ENCODE assay signal across 34 cellular contexts in genomic region chr13:38620876-38621275, GRCh38.
"Had no signal": no experiment of that assay in that cellular context is flagged by ENCODE, and none has a peak within 500 bp of the region (broad histone marks: within the 10 kb centered on the region; RNA-seq: fewer than 3 reads in every experiment).

No MANE protein-coding gene starts in this region.

- H3K27ac ChIP-seq: KMS-11 had no signal

- H3K36me3 ChIP-seq: MG63 had no signal

- H3K9ac ChIP-seq: KMS-11 had no signal

- DNase-seq: Karpas-422, Kasumi-1, MG63, MM.1S, MV-4-11, NCI-H1092, NCI-H1092 treated with DMSO at 0.1 percent for 48 hours, NCI-H1105, NCI-H1105 treated with DMSO at 0.1 percent for 48 hours, NCI-H1417, NCI-H1417 treated with DMSO at 0.1 percent for 48 hours, NCI-H1436, NCI-H1436 treated with DMSO at 0.1 percent for 48 hours, NCI-H146, NCI-H1694, NCI-H1694 treated with DMSO at 0.1 percent for 48 hours, NCI-H187, NCI-H187 treated with DMSO at 0.1 percent for 48 hours, NCI-H1930, NCI-H2029, NCI-H2029 treated with DMSO at 0.1 percent for 48 hours, NCI-H2081, NCI-H2081 treated with DMSO at 0.1 percent for 48 hours, NCI-H2107, NCI-H2171, NCI-H2171 treated with DMSO at 0.1 percent for 48 hours, NCI-H2227 treated with DMSO at 0.1 percent for 48 hours, NCI-H226, NCI-H345, NCI-H446, NCI-H446 treated with DMSO at 0.1 percent for 48 hours, NCI-H510A, NCI-H510A treated with DMSO at 0.1 percent for 48 hours had no signal

- H3K4me2 ChIP-seq: KMS-11 had no signal

- H3K9me3 ChIP-seq: MG63 had no signal

- H3K27me3 ChIP-seq: MG63 had no signal

- H3K4me3 ChIP-seq: MG63 had no signal
